8 cellular contexts compared by ENCODE assay signal in genomic region chr3:124761250-124761796, GRCh38. TPM values are rescaled to one million over a fixed set of nuclear protein-coding genes. Genes with fewer than 3 reads are reported as not detected.
DNase-seq lines count a peak whose midpoint lies in the region; ATAC-seq and TF ChIP-seq lines count a peak whose summit lies in the region.

No MANE protein-coding gene starts in this region.

- H3K27me3 ChIP-seq in CD8-positive, alpha-beta memory T cell (ENCODE audit: insufficient read depth, low read length, poor library complexity, severe bottlenecking): no peaks in the 10 kb centered on the region

- H3K4me1 ChIP-seq in CD8-positive, alpha-beta memory T cell (ENCODE audit: insufficient read depth, low read length): no peaks in the 10 kb centered on the region

- intact Hi-C loops in activated CD4-positive, alpha-beta T cell treated with anti-CD3 and anti-CD28 coated beads for 36 hours (cut with DNase I, micrococcal nuclease): loop anchor here (1.0 to 5.0 kb wide), 4 partner anchors 140 to 826 kb away; no protein-coding TSS in a partner anchor

- H3K27me3 Mint-ChIP-seq in CD8-positive, alpha-beta memory T cell: peaks cover 6 to 8% of the 10 kb centered on the region in 2 donors
- no peaks in the 10 kb centered on the region for H3K27me3 Mint-ChIP-seq in activated CD4-positive, alpha-beta T cell treated with anti-CD3 and anti-CD28 coated beads for 36 hours

- POLR2A ChIA-PET in CD8-positive, alpha-beta memory T cell (lab: Charles Lee): interaction anchor here (0.8 kb wide), 1 partner anchor 140 kb away, joined by 3 read pairs; no protein-coding TSS in a partner anchor
- POLR2A ChIA-PET in activated CD4-positive, alpha-beta T cell treated with anti-CD3 and anti-CD28 coated beads for 36 hours (lab: Charles Lee): interaction anchor here (1.0 to 1.7 kb wide), 2 partner anchors 140 to 142 kb away, joined by 3 to 5 read pairs; no protein-coding TSS in a partner anchor

- H3K4me3 ChIP-seq in CD8-positive, alpha-beta memory T cell (ENCODE audit: low read length): peak overlapping the region; percentile 2
- H3K4me3 ChIP-seq in HFF-Myc (replicated peaks; ENCODE audit: low read depth, low read length): no peak overlapping the region

- DNase-seq in CD8-positive, alpha-beta memory T cell: peak; percentile 56 to 78 (median 61)
- DNase-seq in HFF-Myc (ENCODE audit: extremely low read depth, low read depth) (peak; percentile 68), NCI-H460 (ENCODE audit: extremely low read depth, low read depth) (peak; percentile 72), cerebellum (ENCODE audit: low spot score) (peak; percentile 80), left lobe of liver (ENCODE audit: low spot score) (peak; percentile 85)
- DNase-seq in activated CD4-positive, alpha-beta T cell treated with anti-CD3 and anti-CD28 coated beads for 36 hours: peak; percentile 88
- peak; percentile 67 for DNase-seq in stimulated activated CD4-positive, alpha-beta T cell treated with anti-CD3 and anti-CD28 coated beads, Interleukin-2, amount 100 ng/mL, for 4 hours (ENCODE audit: low read depth)

- no peaks in the 10 kb centered on the region for H3K36me3 Mint-ChIP-seq in CD8-positive, alpha-beta memory T cell
- no peaks in the 10 kb centered on the region for H3K36me3 Mint-ChIP-seq in activated CD4-positive, alpha-beta T cell treated with anti-CD3 and anti-CD28 coated beads for 36 hours (ENCODE audit: low read depth)

- H3K27ac ChIP-seq in CD8-positive, alpha-beta memory T cell (ENCODE audit: low read depth, low read length): no peak overlapping the region

- TF ChIP-seq CTCF in HFF-Myc (IDR thresholded peaks at IDR 0.05; ENCODE audit: low read depth, low read length, missing control alignments): peak; percentile 98

- H3K4me3 Mint-ChIP-seq in CD8-positive, alpha-beta memory T cell: peak overlapping the region in 6 of 7 donors; percentile 61 to 80 (median 72)
- H3K4me3 Mint-ChIP-seq in activated CD4-positive, alpha-beta T cell treated with anti-CD3 and anti-CD28 coated beads for 36 hours: peak overlapping the region; percentile 29

- H3K36me3 ChIP-seq in CD8-positive, alpha-beta memory T cell (ENCODE audit: insufficient read depth, low read length): no peaks in the 10 kb centered on the region

- ATAC-seq in activated CD4-positive, alpha-beta T cell treated with anti-CD3 and anti-CD28 coated beads for 36 hours: peak; percentile 90
- ATAC-seq in left lobe of liver (peak; percentile 92), HG03159 (IDR thresholded peaks at IDR 0.05; ENCODE audit: unreplicated experiment) (no peak)

- H3K27ac Mint-ChIP-seq in CD8-positive, alpha-beta memory T cell: peak overlapping the region in 5 of 8 donors; percentile 20 to 70 (median 52)
- H3K27ac Mint-ChIP-seq in activated CD4-positive, alpha-beta T cell treated with anti-CD3 and anti-CD28 coated beads for 36 hours: no peak overlapping the region

- H3K9me3 Mint-ChIP-seq in CD8-positive, alpha-beta memory T cell: no peaks in the 10 kb centered on the region
- H3K9me3 Mint-ChIP-seq in activated CD4-positive, alpha-beta T cell treated with anti-CD3 and anti-CD28 coated beads for 36 hours (ENCODE audit: low read depth): no peaks in the 10 kb centered on the region

- no peaks in the 10 kb centered on the region for H3K9me3 ChIP-seq in CD8-positive, alpha-beta memory T cell (ENCODE audit: low read length)

- peaks cover 5 to 8% (median 5%) of the 10 kb centered on the region in 3 donors for H3K4me1 Mint-ChIP-seq in CD8-positive, alpha-beta memory T cell
- peaks cover 9% of the 10 kb centered on the region for H3K4me1 Mint-ChIP-seq in activated CD4-positive, alpha-beta T cell treated with anti-CD3 and anti-CD28 coated beads for 36 hours

- CTCF ChIA-PET in CD8-positive, alpha-beta memory T cell (lab: Charles Lee): interaction anchor here (0.6 to 7.4 kb wide), 24 partner anchors 9 to 824 kb away, joined by 3 to 129 read pairs (median 4); partner anchors contain the start of gene UMPS
- CTCF ChIA-PET in activated CD4-positive, alpha-beta T cell treated with anti-CD3 and anti-CD28 coated beads for 36 hours (lab: Charles Lee): interaction anchor here (0.6 to 8.9 kb wide), 45 partner anchors 9 to 940 kb away, joined by 3 to 151 read pairs (median 4); no protein-coding TSS in a partner anchor

RNA-seq across cellular contexts. Expression of gene UMPS, which starts 31.1 kb away (rescaled TPM):
- 10 to 100 TPM; 65.2 to 74.1 TPM for total RNA-seq in CD8-positive, alpha-beta memory T cell
- polyA plus RNA-seq in CD8-positive, alpha-beta memory T cell: 26.4 TPM
- total RNA-seq in NCI-H460 (2014; rRNA removed; shearing (Covaris generic)): 18.0 and 23.3 TPM in 2 replicates
- 17.5 and 22.2 TPM in 2 replicates for polyA plus RNA-seq in NCI-H460 (2014; cell fraction: nucleus; rRNA removed)
- 10 to 100 TPM; 35.9 to 42.4 TPM for total RNA-seq in activated CD4-positive, alpha-beta T cell treated with anti-CD3 and anti-CD28 coated beads for 36 hours
- total RNA-seq in cerebellum (35.1 TPM), left lobe of liver (20.8 TPM)
